28 cellular contexts compared by ENCODE assay signal in genomic region chr7:96992624-96993452, GRCh38. TPM values are rescaled to one million over a fixed set of nuclear protein-coding genes. Genes with fewer than 3 reads are reported as not detected.
A peak's percentile ranks its signal among the peaks of the same experiment; 100 is the strongest.
DNase-seq lines count a peak whose midpoint lies in the region; ATAC-seq and TF ChIP-seq lines count a peak whose summit lies in the region.
"Had no signal": no experiment of that assay in that cellular context is flagged by ENCODE, and none has a peak within 500 bp of the region (broad histone marks: within the 10 kb centered on the region; RNA-seq: fewer than 3 reads in every experiment).

No MANE protein-coding gene starts in this region.

- peaks cover 9% of the 10 kb centered on the region for H3K4me1 ChIP-seq in iPS-20b (ENCODE audit: insufficient read depth, low read length)
- peaks cover 12% of the 10 kb centered on the region for H3K4me1 ChIP-seq in stomach smooth muscle (ENCODE audit: control insufficient read depth, insufficient read depth, low read length)
- peaks cover 0 to 3% of the 10 kb centered on the region in 2 donors for H3K4me1 ChIP-seq in ascending aorta
- H3K4me1 ChIP-seq: breast epithelium, Caco-2, foreskin keratinocyte, left lung, prostate gland had no signal

- H3K9me3 ChIP-seq in iPS-20b (ENCODE audit: insufficient read depth, low read depth, low read length) = peaks cover 4% of the 10 kb centered on the region; the same call in 1 of the 2 replicates
- H3K9me3 ChIP-seq in stomach smooth muscle (ENCODE audit: control insufficient read depth in 2 of 2, low read length in 2 of 2) = no peaks in the 10 kb centered on the region
- H3K9me3 ChIP-seq in ascending aorta = no peaks in the 10 kb centered on the region
- H3K9me3 ChIP-seq: breast epithelium, Caco-2, left lung, MG63, prostate gland had no signal

- TF ChIP-seq CTCF in coronary artery (IDR thresholded peaks at IDR 0.05) = no peak
- TF ChIP-seq CTCF in ascending aorta (IDR thresholded peaks at IDR 0.05) = no peak

- H3K9ac ChIP-seq in iPS-20b (ENCODE audit: low read depth, low read length) = no peak overlapping the region
- H3K9ac ChIP-seq in stomach smooth muscle (ENCODE audit: low read length in 2 of 2) = no peak overlapping the region

- peaks cover 100% of the 10 kb centered on the region for H3K27me3 ChIP-seq in iPS-20b (ENCODE audit: insufficient read depth, low read length)
- peaks cover 66 to 78% of the 10 kb centered on the region in 2 donors for H3K27me3 ChIP-seq in stomach smooth muscle (ENCODE audit: control insufficient read depth in 1 of 2, insufficient read depth in 2 of 2, low read length in 2 of 2)
- peaks cover 36% of the 10 kb centered on the region for H3K27me3 ChIP-seq in ascending aorta
- H3K27me3 ChIP-seq: MG63 had no signal

- DNase-seq in DMS53 (lab: John Stamatoyannopoulos, UW) (peak; percentile 55), DMS53 treated with DMSO at 0.1 percent for 48 hours (lab: John Stamatoyannopoulos, UW; ENCODE audit: unreplicated experiment) (no peak), coronary artery (ENCODE audit: low spot score) (no peak), NCI-H2029 (lab: John Stamatoyannopoulos, UW) (no peak), ascending aorta (ENCODE audit: low spot score in 2 of 2) (no peak)
- DNase-seq: activated CD4-positive, alpha-beta T cell treated with anti-CD3 and anti-CD28 coated beads for 48 hours; AML-193; Caco-2; cortex of kidney; EL; foreskin keratinocyte; left lung; MG63; NCI-H2227 treated with DMSO at 0.1 percent for 48 hours; NCI-H774; OCI-M1; Right ventricle myocardium superior; stimulated activated CD4-positive, alpha-beta T cell treated with anti-CD3 and anti-CD28 coated beads, Interleukin-4, amount 100 ng/mL, for 1 hour had no signal

- H3K4me3 ChIP-seq in coronary artery (peak overlapping the region; percentile 17), iPS-20b (ENCODE audit: low read length) (peak overlapping the region; percentile 53; the same call in 1 of the 2 replicates), stomach smooth muscle (ENCODE audit: low read length in 2 of 2) (peak overlapping the region; percentile 40), ascending aorta (peak overlapping the region in 1 of 2 donors; percentile 13)
- H3K4me3 ChIP-seq: left lung, MG63, prostate gland, skin epidermis had no signal

- ATAC-seq in GM21381 (IDR thresholded peaks at IDR 0.05; ENCODE audit: unreplicated experiment) = no peak
- ATAC-seq: activated T-helper 17 cell treated with anti-CD3 and anti-CD28 coated beads, Interleukin-2, amount 50 U/mL, for 72 hours; foreskin keratinocyte; left lung had no signal

- H3K27ac ChIP-seq in coronary artery (no peak overlapping the region), iPS-20b (ENCODE audit: low read length) (no peak overlapping the region), stomach smooth muscle (ENCODE audit: low read length) (no peak overlapping the region), ascending aorta (no peak overlapping the region)
- H3K27ac ChIP-seq: 22Rv1, breast epithelium, foreskin keratinocyte, left lung, prostate gland, skin epidermis had no signal

- intact Hi-C loops in ascending aorta (cut with DNase I) = no loop called here

- H3K36me3 ChIP-seq in iPS-20b (ENCODE audit: insufficient read depth, low read depth, low read length) = no peaks in the 10 kb centered on the region
- no peaks in the 10 kb centered on the region for H3K36me3 ChIP-seq in stomach smooth muscle (ENCODE audit: control insufficient read depth in 2 of 2, insufficient read depth in 2 of 2, low read length in 2 of 2)
- H3K36me3 ChIP-seq in ascending aorta = no peaks in the 10 kb centered on the region
- H3K36me3 ChIP-seq: breast epithelium, left lung, MG63, prostate gland had no signal

RNA-seq across cellular contexts. Expression of gene DLX6, which starts 12.5 kb away (rescaled TPM):
- not detected for total RNA-seq in ascending aorta
- total RNA-seq: activated T-helper 17 cell treated with anti-CD3 and anti-CD28 coated beads, Interleukin-2, amount 50 U/mL, for 72 hours; endothelial cell of umbilical vein; foreskin keratinocyte; left lung; mononuclear cell; Right ventricle myocardium superior had no signal

RNA-seq across cellular contexts. Expression of gene DLX5, which starts 31.8 kb away (rescaled TPM):
- total RNA-seq in ascending aorta = not detected
- total RNA-seq: activated T-helper 17 cell treated with anti-CD3 and anti-CD28 coated beads, Interleukin-2, amount 50 U/mL, for 72 hours; breast epithelium; Caco-2; endothelial cell of umbilical vein; mononuclear cell; Right ventricle myocardium superior had no signal
